ENCODE assay signal across 15 cellular contexts in genomic region chr19:55345818-55346724, GRCh38. TPM values are rescaled to one million over a fixed set of nuclear protein-coding genes. Genes with fewer than 3 reads are reported as not detected.
DNase-seq lines count a peak whose midpoint lies in the region; ATAC-seq and TF ChIP-seq lines count a peak whose summit lies in the region.
"Had no signal": no experiment of that assay in that cellular context is flagged by ENCODE, and none has a peak within 500 bp of the region (broad histone marks: within the 10 kb centered on the region; RNA-seq: fewer than 3 reads in every experiment).

No MANE protein-coding gene starts in this region.

- H3K4me3 Mint-ChIP-seq in dendritic cell treated with granulocyte-macrophage colony-stimulating factor and Interleukin-4, amounts not matched to agents 40 ng/mL and 50 ng/mL, for 4 days: no peak overlapping the region
- H3K4me3 Mint-ChIP-seq: activated T-cell treated with anti-CD3 and anti-CD28 coated beads, Interleukin-2, amount 50 U/mL, for 24 hours had no signal

- peak overlapping the region; percentile 17 for H3K27ac Mint-ChIP-seq in dendritic cell treated with granulocyte-macrophage colony-stimulating factor and Interleukin-4, amounts not matched to agents 40 ng/mL and 50 ng/mL, for 4 days
- H3K27ac Mint-ChIP-seq: activated T-cell treated with anti-CD3 and anti-CD28 coated beads, Interleukin-2, amount 50 U/mL, for 24 hours had no signal

- H3K27me3 ChIP-seq in BE2C: no peaks in the 10 kb centered on the region
- H3K27me3 ChIP-seq: vagina had no signal

- no peaks in the 10 kb centered on the region for H3K9me3 Mint-ChIP-seq in dendritic cell treated with granulocyte-macrophage colony-stimulating factor and Interleukin-4, amounts not matched to agents 40 ng/mL and 50 ng/mL, for 4 days
- H3K9me3 Mint-ChIP-seq: activated T-cell treated with anti-CD3 and anti-CD28 coated beads, Interleukin-2, amount 50 U/mL, for 24 hours had no signal

- H3K4me3 ChIP-seq in BE2C (ENCODE audit: low read depth, low read length): no peak overlapping the region
- no peak overlapping the region for H3K4me3 ChIP-seq in mucosa of descending colon
- H3K4me3 ChIP-seq: vagina had no signal

- in situ Hi-C loops in GM13977 (cut with MboI; ENCODE audit: low pct_unique_long_range_greater_than_20kb, low sequenced_read_pairs, unreplicated experiment): no loop called here

- H3K9me3 ChIP-seq in BE2C (no peaks in the 10 kb centered on the region), mucosa of descending colon (no peaks in the 10 kb centered on the region)
- H3K9me3 ChIP-seq: vagina had no signal

- peaks cover 9% of the 10 kb centered on the region; the same call in 1 of the 2 replicates for H3K36me3 ChIP-seq in BE2C
- H3K36me3 ChIP-seq in mucosa of descending colon (ENCODE audit: low read depth): no peaks in the 10 kb centered on the region

- DNase-seq in BE2C (peak; percentile 60), NCI-H226 (peak; percentile 82), mucosa of descending colon (peak; percentile 72 to 84 (median 78)), GM13977 (ENCODE audit: low spot score) (no peak), GDM1 (lab: John Stamatoyannopoulos, UW) (no peak), dedifferentiated amniotic fluid mesenchymal stem cell (ENCODE audit: extremely low spot score) (no peak), amniotic stem cell (lab: John Stamatoyannopoulos, UW) (no peak)
- DNase-seq: activated T-cell treated with anti-CD3 and anti-CD28 coated beads, Interleukin-2, amount 50 U/mL, for 24 hours; SHP77 had no signal

- no peak for TF ChIP-seq CTCF in BE2C (IDR thresholded peaks at IDR 0.05; ENCODE audit: low read depth, low read length)
- no peak for TF ChIP-seq CTCF in mucosa of descending colon (IDR thresholded peaks at IDR 0.05)
- no peak for TF ChIP-seq CTCF in GM13977 (IDR thresholded peaks at IDR 0.05; ENCODE audit: extremely low read depth, insufficient read depth, missing control alignments)

- intact Hi-C loops in dendritic cell treated with granulocyte-macrophage colony-stimulating factor and Interleukin-4, amounts not matched to agents 40 ng/mL and 50 ng/mL, for 4 days (cut with micrococcal nuclease): no loop called here
- intact Hi-C loops in mucosa of descending colon (cut with DNase I, micrococcal nuclease): no loop called here

- H3K27me3 Mint-ChIP-seq in dendritic cell treated with granulocyte-macrophage colony-stimulating factor and Interleukin-4, amounts not matched to agents 40 ng/mL and 50 ng/mL, for 4 days: peaks cover under 1% of the 10 kb centered on the region

- peak; percentile 72 for ATAC-seq in mucosa of descending colon

- H3K4me1 ChIP-seq in BE2C (peaks cover 4% of the 10 kb centered on the region), mucosa of descending colon (ENCODE audit: low read depth) (peaks cover 13% of the 10 kb centered on the region)

- peaks cover 67% of the 10 kb centered on the region for H3K36me3 Mint-ChIP-seq in dendritic cell treated with granulocyte-macrophage colony-stimulating factor and Interleukin-4, amounts not matched to agents 40 ng/mL and 50 ng/mL, for 4 days (ENCODE audit: low read depth)

- H3K4me1 Mint-ChIP-seq in dendritic cell treated with granulocyte-macrophage colony-stimulating factor and Interleukin-4, amounts not matched to agents 40 ng/mL and 50 ng/mL, for 4 days (ENCODE audit: low read depth): peaks cover 15% of the 10 kb centered on the region

RNA-seq across cellular contexts. Expression of gene KMT5C, which starts 6.4 kb away (rescaled TPM):
- 24.8 TPM for polyA plus RNA-seq in BE2C (2012; ENCODE audit: insufficient read depth, insufficient read length, low read depth)
- 10 to 100 TPM; 14.7 to 19.3 (median 16.5) TPM for total RNA-seq in mucosa of descending colon

RNA-seq across cellular contexts. Expression of gene COX6B2, which starts 8.4 kb away (rescaled TPM):
- polyA plus RNA-seq in BE2C (2012; ENCODE audit: insufficient read depth, insufficient read length, low read depth): not detected
- 10 to 100 TPM; 16.6 to 30.0 (median 17.2) TPM for total RNA-seq in mucosa of descending colon

RNA-seq across cellular contexts. Expression of gene GARIN5B, which starts 17.0 kb away (rescaled TPM):
- not detected for polyA plus RNA-seq in BE2C (2012; ENCODE audit: insufficient read depth, insufficient read length, low read depth)
- not detected for total RNA-seq in mucosa of descending colon
- total RNA-seq: bronchial epithelial cell, epithelial cell of proximal tubule, vagina had no signal
- polyA plus RNA-seq: keratinocyte, neural cell had no signal

RNA-seq across cellular contexts. Expression of gene TMEM150B, which starts 20.9 kb away (rescaled TPM):
- not detected for polyA plus RNA-seq in BE2C (2012; ENCODE audit: insufficient read depth, insufficient read length, low read depth)
- 10 to 100 TPM; 31.6 to 62.1 (median 36.4) TPM for total RNA-seq in mucosa of descending colon
- total RNA-seq: bronchial epithelial cell, epithelial cell of proximal tubule, vagina had no signal
- polyA plus RNA-seq: keratinocyte, neural cell had no signal

RNA-seq across cellular contexts. Expression of gene IL11, which starts 24.2 kb away (rescaled TPM):
- not detected for polyA plus RNA-seq in BE2C (2012; ENCODE audit: insufficient read depth, insufficient read length, low read depth)
- total RNA-seq in mucosa of descending colon: under 1 TPM; 0.24 to 0.32 (median 0.29) TPM
- total RNA-seq: vagina had no signal

Comparison
In these comparisons a context has a peak if more than half of its experiments do, and no peak if none do; other contexts are left out.
1. DNase-seq: peak in BE2C (single experiment), NCI-H226 (single experiment) and mucosa of descending colon (3 of 3); none in GM13977 (single experiment), GDM1 (single experiment), dedifferentiated amniotic fluid mesenchymal stem cell (single experiment) and amniotic stem cell (single experiment).